ENCODE assay signal across 1 cellular context in the genomic region with DNA sequence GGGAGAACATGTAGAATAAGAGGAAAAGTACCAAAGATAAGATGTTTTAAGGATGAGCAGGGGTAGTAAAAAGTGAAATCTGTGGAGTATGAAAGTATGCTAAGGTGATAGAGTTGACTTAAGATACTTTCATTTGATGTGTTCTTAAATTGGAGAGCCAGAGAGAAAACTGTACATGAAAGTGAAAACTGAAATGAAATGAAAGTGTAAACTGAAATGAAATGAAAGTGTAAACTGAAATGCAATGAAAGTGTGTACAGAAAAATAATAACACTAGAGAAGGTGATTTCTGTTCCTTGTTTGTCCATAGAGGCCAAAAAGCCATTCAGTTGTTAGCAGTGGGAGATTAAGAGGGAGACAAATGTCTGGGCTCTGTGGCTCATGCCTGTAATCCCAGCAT.
TF ChIP-seq lines count a peak whose summit lies in the region.

No MANE protein-coding gene starts in this region.

TF ChIP-seq in GM12878, 131 proteins besides CTCF, POLR2A, EP300 and RAD21 (continued from another document):
- TF ChIP-seq, protein P1, sequence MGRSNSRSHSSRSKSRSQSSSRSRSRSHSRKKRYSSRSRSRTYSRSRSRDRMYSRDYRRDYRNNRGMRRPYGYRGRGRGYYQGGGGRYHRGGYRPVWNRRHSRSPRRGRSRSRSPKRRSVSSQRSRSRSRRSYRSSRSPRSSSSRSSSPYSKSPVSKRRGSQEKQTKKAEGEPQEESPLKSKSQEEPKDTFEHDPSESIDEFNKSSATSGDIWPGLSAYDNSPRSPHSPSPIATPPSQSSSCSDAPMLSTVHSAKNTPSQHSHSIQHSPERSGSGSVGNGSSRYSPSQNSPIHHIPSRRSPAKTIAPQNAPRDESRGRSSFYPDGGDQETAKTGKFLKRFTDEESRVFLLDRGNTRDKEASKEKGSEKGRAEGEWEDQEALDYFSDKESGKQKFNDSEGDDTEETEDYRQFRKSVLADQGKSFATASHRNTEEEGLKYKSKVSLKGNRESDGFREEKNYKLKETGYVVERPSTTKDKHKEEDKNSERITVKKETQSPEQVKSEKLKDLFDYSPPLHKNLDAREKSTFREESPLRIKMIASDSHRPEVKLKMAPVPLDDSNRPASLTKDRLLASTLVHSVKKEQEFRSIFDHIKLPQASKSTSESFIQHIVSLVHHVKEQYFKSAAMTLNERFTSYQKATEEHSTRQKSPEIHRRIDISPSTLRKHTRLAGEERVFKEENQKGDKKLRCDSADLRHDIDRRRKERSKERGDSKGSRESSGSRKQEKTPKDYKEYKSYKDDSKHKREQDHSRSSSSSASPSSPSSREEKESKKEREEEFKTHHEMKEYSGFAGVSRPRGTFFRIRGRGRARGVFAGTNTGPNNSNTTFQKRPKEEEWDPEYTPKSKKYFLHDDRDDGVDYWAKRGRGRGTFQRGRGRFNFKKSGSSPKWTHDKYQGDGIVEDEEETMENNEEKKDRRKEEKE (IDR thresholded peaks at IDR 0.05), result no peak
- TF ChIP-seq CBFB (IDR thresholded peaks at IDR 0.05; ENCODE audit: low read depth) (no peak), HCFC1 (IDR thresholded peaks at IDR 0.05; ENCODE audit: low read length) (no peak), ZNF207 (IDR thresholded peaks at IDR 0.05; ENCODE audit: borderline replicate concordance) (no peak)
- TF ChIP-seq, protein P2, sequence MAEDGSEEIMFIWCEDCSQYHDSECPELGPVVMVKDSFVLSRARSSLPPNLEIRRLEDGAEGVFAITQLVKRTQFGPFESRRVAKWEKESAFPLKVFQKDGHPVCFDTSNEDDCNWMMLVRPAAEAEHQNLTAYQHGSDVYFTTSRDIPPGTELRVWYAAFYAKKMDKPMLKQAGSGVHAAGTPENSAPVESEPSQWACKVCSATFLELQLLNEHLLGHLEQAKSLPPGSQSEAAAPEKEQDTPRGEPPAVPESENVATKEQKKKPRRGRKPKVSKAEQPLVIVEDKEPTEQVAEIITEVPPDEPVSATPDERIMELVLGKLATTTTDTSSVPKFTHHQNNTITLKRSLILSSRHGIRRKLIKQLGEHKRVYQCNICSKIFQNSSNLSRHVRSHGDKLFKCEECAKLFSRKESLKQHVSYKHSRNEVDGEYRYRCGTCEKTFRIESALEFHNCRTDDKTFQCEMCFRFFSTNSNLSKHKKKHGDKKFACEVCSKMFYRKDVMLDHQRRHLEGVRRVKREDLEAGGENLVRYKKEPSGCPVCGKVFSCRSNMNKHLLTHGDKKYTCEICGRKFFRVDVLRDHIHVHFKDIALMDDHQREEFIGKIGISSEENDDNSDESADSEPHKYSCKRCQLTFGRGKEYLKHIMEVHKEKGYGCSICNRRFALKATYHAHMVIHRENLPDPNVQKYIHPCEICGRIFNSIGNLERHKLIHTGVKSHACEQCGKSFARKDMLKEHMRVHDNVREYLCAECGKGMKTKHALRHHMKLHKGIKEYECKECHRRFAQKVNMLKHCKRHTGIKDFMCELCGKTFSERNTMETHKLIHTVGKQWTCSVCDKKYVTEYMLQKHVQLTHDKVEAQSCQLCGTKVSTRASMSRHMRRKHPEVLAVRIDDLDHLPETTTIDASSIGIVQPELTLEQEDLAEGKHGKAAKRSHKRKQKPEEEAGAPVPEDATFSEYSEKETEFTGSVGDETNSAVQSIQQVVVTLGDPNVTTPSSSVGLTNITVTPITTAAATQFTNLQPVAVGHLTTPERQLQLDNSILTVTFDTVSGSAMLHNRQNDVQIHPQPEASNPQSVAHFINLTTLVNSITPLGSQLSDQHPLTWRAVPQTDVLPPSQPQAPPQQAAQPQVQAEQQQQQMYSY (CRISPR knock-in tag; IDR thresholded peaks at IDR 0.05), result no peak
